Comparison of ENCODE assay signal across 22 cellular contexts in genomic region chr1:195345149-195345548, GRCh38.
DNase-seq lines count a peak whose midpoint lies in the region; ATAC-seq lines count a peak whose summit lies in the region.
"Had no signal": no experiment of that assay in that cellular context is flagged by ENCODE, and none has a peak within 500 bp of the region (broad histone marks: within the 10 kb centered on the region; RNA-seq: fewer than 3 reads in every experiment).

No MANE protein-coding gene starts in this region.

- peaks cover 2% of the 10 kb centered on the region for H3K9me3 Mint-ChIP-seq in activated CD4-positive, alpha-beta T cell treated with anti-CD3 and anti-CD28 coated beads for 36 hours (ENCODE audit: low read depth)
- H3K9me3 Mint-ChIP-seq in stimulated activated effector memory CD8-positive, alpha-beta T cell treated with anti-CD3 and anti-CD28 coated beads, Interleukin-12 subunit alpha, Interleukin-12 subunit beta, amount 100 ng/mL, for 72 hours: peaks cover 7% of the 10 kb centered on the region

- CTCF ChIA-PET in activated CD4-positive, alpha-beta T cell treated with anti-CD3 and anti-CD28 coated beads for 36 hours (lab: Charles Lee): no interaction called here

- intact Hi-C loops in activated CD4-positive, alpha-beta T cell treated with anti-CD3 and anti-CD28 coated beads for 36 hours (cut with DNase I, micrococcal nuclease): no loop called here
- intact Hi-C loops in left colon (cut with DNase I, micrococcal nuclease): no loop called here

- H3K27me3 Mint-ChIP-seq in activated CD4-positive, alpha-beta T cell treated with anti-CD3 and anti-CD28 coated beads for 36 hours: no peaks in the 10 kb centered on the region
- H3K27me3 Mint-ChIP-seq: activated naive CD8-positive, alpha-beta T cell treated with anti-CD3 and anti-CD28 coated beads, Interleukin-2, amount 10 ng/mL, durations not matched to agents 7 days and 5 days; CD4-positive, CD25-positive, alpha-beta regulatory T cell had no signal

- POLR2A ChIA-PET in activated CD4-positive, alpha-beta T cell treated with anti-CD3 and anti-CD28 coated beads for 36 hours (lab: Charles Lee): no interaction called here

- ATAC-seq in activated CD4-positive, alpha-beta T cell treated with anti-CD3 and anti-CD28 coated beads for 36 hours: no peak
- ATAC-seq in left lobe of liver: peak; percentile 91
- no peak for ATAC-seq in stimulated activated effector memory CD8-positive, alpha-beta T cell treated with anti-CD3 and anti-CD28 coated beads, Interleukin-12 subunit alpha, Interleukin-12 subunit beta, amount 100 ng/mL, for 72 hours
- ATAC-seq in left colon: no peak
- ATAC-seq in HG03439 (IDR thresholded peaks at IDR 0.05; ENCODE audit: unreplicated experiment): no peak
- ATAC-seq: A549, left cardiac atrium, Panc1 had no signal

- DNase-seq in activated CD4-positive, alpha-beta T cell treated with anti-CD3 and anti-CD28 coated beads for 36 hours: peak; percentile 6
- DNase-seq in activated CD4-positive, alpha-beta T cell treated with anti-CD3 and anti-CD28 coated beads, Interleukin-2, amount 50 U/mL, for 1 hour: no peak
- peak; percentile 54 for DNase-seq in ecto neural progenitor cell (ENCODE audit: low spot score)
- DNase-seq in left lobe of liver (ENCODE audit: low spot score): no peak
- no peak for DNase-seq in stimulated activated effector memory CD8-positive, alpha-beta T cell treated with anti-CD3 and anti-CD28 coated beads, Interleukin-12 subunit alpha, Interleukin-12 subunit beta, amount 100 ng/mL, for 72 hours (ENCODE audit: low spot score in 2 of 2)
- no peak for DNase-seq in left colon
- no peak for DNase-seq in NCI-H526 treated with DMSO at 0.1 percent for 48 hours (lab: John Stamatoyannopoulos, UW)
- DNase-seq: activated naive CD8-positive, alpha-beta T cell treated with anti-CD3 and anti-CD28 coated beads, Interleukin-2, amount 10 ng/mL, durations not matched to agents 7 days and 5 days; CD4-positive, CD25-positive, alpha-beta regulatory T cell; dermis blood vessel endothelial cell; DND-41; esophagus squamous epithelium; GOT3; left cardiac atrium; MG63; NCI-H187 treated with DMSO at 0.1 percent for 48 hours; NCI-H524 treated with DMSO at 0.1 percent for 48 hours; small intestine; tibial artery had no signal

- no peaks in the 10 kb centered on the region for H3K36me3 Mint-ChIP-seq in activated CD4-positive, alpha-beta T cell treated with anti-CD3 and anti-CD28 coated beads for 36 hours (ENCODE audit: low read depth)
- H3K36me3 Mint-ChIP-seq in stimulated activated effector memory CD8-positive, alpha-beta T cell treated with anti-CD3 and anti-CD28 coated beads, Interleukin-12 subunit alpha, Interleukin-12 subunit beta, amount 100 ng/mL, for 72 hours: no peaks in the 10 kb centered on the region
- H3K36me3 Mint-ChIP-seq: activated naive CD8-positive, alpha-beta T cell treated with anti-CD3 and anti-CD28 coated beads, Interleukin-2, amount 10 ng/mL, durations not matched to agents 7 days and 5 days; CD4-positive, CD25-positive, alpha-beta regulatory T cell had no signal

- no peak overlapping the region for H3K4me3 Mint-ChIP-seq in activated CD4-positive, alpha-beta T cell treated with anti-CD3 and anti-CD28 coated beads for 36 hours
- no peak overlapping the region for H3K4me3 Mint-ChIP-seq in stimulated activated effector memory CD8-positive, alpha-beta T cell treated with anti-CD3 and anti-CD28 coated beads, Interleukin-12 subunit alpha, Interleukin-12 subunit beta, amount 100 ng/mL, for 72 hours
- H3K4me3 Mint-ChIP-seq: activated naive CD8-positive, alpha-beta T cell treated with anti-CD3 and anti-CD28 coated beads, Interleukin-2, amount 10 ng/mL, durations not matched to agents 7 days and 5 days; CD4-positive, CD25-positive, alpha-beta regulatory T cell had no signal

- no peaks in the 10 kb centered on the region for H3K4me1 Mint-ChIP-seq in activated CD4-positive, alpha-beta T cell treated with anti-CD3 and anti-CD28 coated beads for 36 hours
- no peaks in the 10 kb centered on the region for H3K4me1 Mint-ChIP-seq in stimulated activated effector memory CD8-positive, alpha-beta T cell treated with anti-CD3 and anti-CD28 coated beads, Interleukin-12 subunit alpha, Interleukin-12 subunit beta, amount 100 ng/mL, for 72 hours
- H3K4me1 Mint-ChIP-seq: activated naive CD8-positive, alpha-beta T cell treated with anti-CD3 and anti-CD28 coated beads, Interleukin-2, amount 10 ng/mL, durations not matched to agents 7 days and 5 days; CD4-positive, CD25-positive, alpha-beta regulatory T cell had no signal

- H3K27ac Mint-ChIP-seq in activated CD4-positive, alpha-beta T cell treated with anti-CD3 and anti-CD28 coated beads for 36 hours: no peak overlapping the region
- no peak overlapping the region for H3K27ac Mint-ChIP-seq in stimulated activated effector memory CD8-positive, alpha-beta T cell treated with anti-CD3 and anti-CD28 coated beads, Interleukin-12 subunit alpha, Interleukin-12 subunit beta, amount 100 ng/mL, for 72 hours
- H3K27ac Mint-ChIP-seq: activated naive CD8-positive, alpha-beta T cell treated with anti-CD3 and anti-CD28 coated beads, Interleukin-2, amount 10 ng/mL, durations not matched to agents 7 days and 5 days; CD4-positive, CD25-positive, alpha-beta regulatory T cell had no signal

Comparison
In these comparisons a context has a peak if more than half of its experiments do, and no peak if none do; other contexts are left out.
1. DNase-seq: peak in activated CD4-positive, alpha-beta T cell treated with anti-CD3 and anti-CD28 coated beads for 36 hours (single experiment) and ecto neural progenitor cell (single experiment); none in activated CD4-positive, alpha-beta T cell treated with anti-CD3 and anti-CD28 coated beads, Interleukin-2, amount 50 U/mL, for 1 hour (single experiment), left lobe of liver (single experiment), stimulated activated effector memory CD8-positive, alpha-beta T cell treated with anti-CD3 and anti-CD28 coated beads, Interleukin-12 subunit alpha, Interleukin-12 subunit beta, amount 100 ng/mL, for 72 hours (0 of 2), left colon (0 of 2) and NCI-H526 treated with DMSO at 0.1 percent for 48 hours (single experiment).